ENCODE assay signal across 11 cellular contexts in genomic region chr1:41482001-41482765, GRCh38. TPM values are rescaled to one million over a fixed set of nuclear protein-coding genes. Genes with fewer than 3 reads are reported as not detected.
A peak's percentile ranks its signal among the peaks of the same experiment; 100 is the strongest.
DNase-seq lines count a peak whose midpoint lies in the region; ATAC-seq and TF ChIP-seq lines count a peak whose summit lies in the region.
"Had no signal": no experiment of that assay in that cellular context is flagged by ENCODE, and none has a peak within 500 bp of the region (broad histone marks: within the 10 kb centered on the region; RNA-seq: fewer than 3 reads in every experiment).

No MANE protein-coding gene starts in this region.

- H2BK120ac ChIP-seq in mesendoderm (ENCODE audit: low read depth, low read length): no peak overlapping the region

- H3K36me3 ChIP-seq in mesendoderm (ENCODE audit: control insufficient read depth, insufficient read depth, low read length): no peaks in the 10 kb centered on the region

- H3K4me2 ChIP-seq in mesendoderm (ENCODE audit: low read length): no peak overlapping the region

- H3K4me3 ChIP-seq in AG04450 (ENCODE audit: low read depth, low read length) (no peak overlapping the region), mesendoderm (ENCODE audit: low read length) (no peak overlapping the region)

- ATAC-seq in GM21528 (IDR thresholded peaks at IDR 0.05; ENCODE audit: low FRiP score, unreplicated experiment) (no peak), GM21825 (IDR thresholded peaks at IDR 0.05; ENCODE audit: unreplicated experiment) (no peak)
- ATAC-seq: sciatic nerve had no signal

- CTCF ChIA-PET in AG04450 (lab: Charles Lee): interaction anchor here (0.7 kb wide), 1 partner anchor 50 kb away, joined by 3 read pairs; no protein-coding TSS in a partner anchor

- no peak overlapping the region for H4K5ac ChIP-seq in mesendoderm (ENCODE audit: low read length)

- no CpG with 5 or more reads among the region's 18 CpGs for WGBS in mesendoderm (ENCODE audit: extremely low coverage, insufficient coverage, low lambda C conversion rate)

- H3K4ac ChIP-seq in mesendoderm (ENCODE audit: low read depth, low read length): peak overlapping the region; percentile 4

- no peak overlapping the region for H4K8ac ChIP-seq in mesendoderm (ENCODE audit: low read depth, low read length)

- no peak for TF ChIP-seq CTCF in AG04450 (IDR thresholded peaks at IDR 0.05; ENCODE audit: low read depth, low read length)

- H3K27ac ChIP-seq in AG04450 (ENCODE audit: low read depth, low read length): peak overlapping the region; percentile 11
- no peak overlapping the region for H3K27ac ChIP-seq in mesendoderm (ENCODE audit: low read depth, low read length)

- no peak overlapping the region for H2AK5ac ChIP-seq in mesendoderm (ENCODE audit: low read length)

- DNase-seq in AG04450 (ENCODE audit: low read depth, low spot score) (no peak), NCI-H1694 (lab: John Stamatoyannopoulos, UW) (peak; percentile 44), astrocyte of the hippocampus (ENCODE audit: low read depth, low spot score) (peak; percentile 80), mesendoderm (no peak), inferior parietal cortex (ENCODE audit: extremely low spot score) (no peak), NOMO-1 treated with DMSO at 0.1 percent for 48 hours (lab: John Stamatoyannopoulos, UW; ENCODE audit: unreplicated experiment) (no peak)
- DNase-seq: activated CD4-positive, alpha-beta memory T cell treated with anti-CD3 and anti-CD28 coated beads for 36 hours; CD4-positive, CD25-positive, alpha-beta regulatory T cell had no signal

- H3K18ac ChIP-seq in mesendoderm (ENCODE audit: low read length): peak overlapping the region; percentile 69

- H3K56ac ChIP-seq in mesendoderm (ENCODE audit: low read length): peak overlapping the region; percentile 47

- no peak overlapping the region for H2BK5ac ChIP-seq in mesendoderm (ENCODE audit: low read length)

- H3K27me3 ChIP-seq in AG04450 (ENCODE audit: control insufficient read depth, insufficient read depth, low read length): no peaks in the 10 kb centered on the region
- H3K27me3 ChIP-seq in mesendoderm (ENCODE audit: insufficient read depth, low read length, poor library complexity): no peaks in the 10 kb centered on the region

- H3K79me1 ChIP-seq in mesendoderm (ENCODE audit: low read length): no peaks in the 10 kb centered on the region

- POLR2A ChIA-PET in AG04450 (lab: Yijun Ruan, JAX): no interaction called here

- H3K79me2 ChIP-seq in mesendoderm (ENCODE audit: control insufficient read depth, insufficient read depth, low read length): no peaks in the 10 kb centered on the region

- no peak overlapping the region for H2BK15ac ChIP-seq in mesendoderm (replicated peaks; ENCODE audit: low read depth)

- peaks cover 13% of the 10 kb centered on the region for H3K4me1 ChIP-seq in mesendoderm (ENCODE audit: control insufficient read depth, low read depth, low read length)

- H3K9me3 ChIP-seq in AG04450 (ENCODE audit: control insufficient read depth, insufficient read depth, low read length): no peaks in the 10 kb centered on the region; the same call in 1 of the 2 replicates

- no peak overlapping the region for H3K23ac ChIP-seq in mesendoderm (ENCODE audit: low read length)

- H3K9ac ChIP-seq in mesendoderm (ENCODE audit: low read length): no peak overlapping the region

RNA-seq across cellular contexts. Expression of gene EDN2, which starts 2.3 kb away (rescaled TPM):
- 0.19 and 0.21 TPM in 2 replicates for polyA plus RNA-seq in AG04450 (2011; rRNA removed)
- not detected in 2 replicates for polyA minus RNA-seq in AG04450 (2011; rRNA and poly(A)+ RNA removed)
- polyA plus RNA-seq in mesendoderm (2013, experiment 1 of 2): 0.48 TPM
- 0.48 TPM for polyA plus RNA-seq in mesendoderm (2013, experiment 2 of 2)
- polyA plus RNA-seq: CD4-positive, CD25-positive, alpha-beta regulatory T cell had no signal

Comparison
In these comparisons a context has a peak if more than half of its experiments do, and no peak if none do; other contexts are left out.
1. DNase-seq: peak in NCI-H1694 (single experiment) and astrocyte of the hippocampus (single experiment); none in AG04450 (single experiment), mesendoderm (single experiment), inferior parietal cortex (single experiment) and NOMO-1 treated with DMSO at 0.1 percent for 48 hours (single experiment).